1 cellular context compared by ENCODE assay signal in the genomic region with DNA sequence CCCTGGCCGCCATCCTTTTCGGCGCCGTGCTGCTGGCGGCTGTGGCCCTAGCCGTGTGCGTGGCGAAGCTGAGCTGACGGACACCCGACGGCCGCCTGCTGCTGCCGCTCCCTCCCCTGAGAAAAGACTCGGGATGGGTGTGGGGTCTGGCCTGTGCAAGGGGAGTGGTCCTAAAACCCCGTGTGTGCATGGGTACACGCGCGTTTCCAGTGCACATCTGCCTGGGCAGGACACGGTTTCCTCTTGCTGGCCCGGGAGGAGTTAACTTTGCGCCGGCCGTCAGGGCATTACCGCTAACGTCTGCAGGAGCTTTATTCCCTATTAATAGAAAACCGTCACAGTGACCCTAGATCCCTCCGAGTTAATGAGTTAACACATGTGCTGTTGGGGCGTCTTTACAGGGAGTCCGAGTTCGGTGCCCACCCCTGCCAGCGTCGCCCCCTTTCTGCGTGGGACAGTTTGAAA.
TF ChIP-seq lines count a peak whose summit lies in the region.

No MANE protein-coding gene starts in this region.

TF ChIP-seq in neural cell, 6 proteins besides CTCF, POLR2A, EP300 and RAD21 (continued from another document):
- TF ChIP-seq, protein P1, sequence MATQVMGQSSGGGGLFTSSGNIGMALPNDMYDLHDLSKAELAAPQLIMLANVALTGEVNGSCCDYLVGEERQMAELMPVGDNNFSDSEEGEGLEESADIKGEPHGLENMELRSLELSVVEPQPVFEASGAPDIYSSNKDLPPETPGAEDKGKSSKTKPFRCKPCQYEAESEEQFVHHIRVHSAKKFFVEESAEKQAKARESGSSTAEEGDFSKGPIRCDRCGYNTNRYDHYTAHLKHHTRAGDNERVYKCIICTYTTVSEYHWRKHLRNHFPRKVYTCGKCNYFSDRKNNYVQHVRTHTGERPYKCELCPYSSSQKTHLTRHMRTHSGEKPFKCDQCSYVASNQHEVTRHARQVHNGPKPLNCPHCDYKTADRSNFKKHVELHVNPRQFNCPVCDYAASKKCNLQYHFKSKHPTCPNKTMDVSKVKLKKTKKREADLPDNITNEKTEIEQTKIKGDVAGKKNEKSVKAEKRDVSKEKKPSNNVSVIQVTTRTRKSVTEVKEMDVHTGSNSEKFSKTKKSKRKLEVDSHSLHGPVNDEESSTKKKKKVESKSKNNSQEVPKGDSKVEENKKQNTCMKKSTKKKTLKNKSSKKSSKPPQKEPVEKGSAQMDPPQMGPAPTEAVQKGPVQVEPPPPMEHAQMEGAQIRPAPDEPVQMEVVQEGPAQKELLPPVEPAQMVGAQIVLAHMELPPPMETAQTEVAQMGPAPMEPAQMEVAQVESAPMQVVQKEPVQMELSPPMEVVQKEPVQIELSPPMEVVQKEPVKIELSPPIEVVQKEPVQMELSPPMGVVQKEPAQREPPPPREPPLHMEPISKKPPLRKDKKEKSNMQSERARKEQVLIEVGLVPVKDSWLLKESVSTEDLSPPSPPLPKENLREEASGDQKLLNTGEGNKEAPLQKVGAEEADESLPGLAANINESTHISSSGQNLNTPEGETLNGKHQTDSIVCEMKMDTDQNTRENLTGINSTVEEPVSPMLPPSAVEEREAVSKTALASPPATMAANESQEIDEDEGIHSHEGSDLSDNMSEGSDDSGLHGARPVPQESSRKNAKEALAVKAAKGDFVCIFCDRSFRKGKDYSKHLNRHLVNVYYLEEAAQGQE (IDR thresholded peaks at IDR 0.05; ENCODE audit: borderline replicate concordance), result no peak
